ENCODE assay signal across 1 cellular context in the genomic region with DNA sequence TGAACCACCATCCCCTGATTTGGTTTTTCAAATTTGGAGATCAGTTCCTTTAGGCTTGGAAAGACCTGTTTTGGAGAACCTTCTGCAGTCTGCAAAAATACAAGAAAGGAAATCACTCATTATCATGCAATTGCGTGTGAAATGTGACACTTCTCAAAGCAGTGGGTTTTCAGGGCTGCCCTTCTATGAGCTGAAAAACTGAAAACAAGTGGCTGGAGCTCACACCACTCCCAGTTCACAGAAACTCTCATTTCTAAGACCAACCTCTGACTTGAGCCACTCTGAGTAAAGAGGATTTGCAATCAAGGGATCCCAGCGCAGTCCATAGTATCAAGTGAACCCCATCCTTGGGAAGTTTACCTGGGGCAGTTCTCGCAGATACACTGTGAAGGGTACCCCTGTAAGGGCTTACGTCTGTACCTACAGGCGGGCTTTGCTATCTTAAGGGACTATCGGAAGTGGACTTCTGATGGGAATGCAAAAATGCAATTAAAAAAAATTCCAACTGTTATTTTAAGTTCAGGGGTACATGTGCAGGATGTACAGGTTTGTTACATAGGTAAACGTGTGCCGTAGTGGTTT.
TF ChIP-seq lines count a peak whose summit lies in the region.

No MANE protein-coding gene starts in this region.

TF ChIP-seq in WTC11, 78 proteins besides CTCF, POLR2A, EP300 and RAD21 (continued from another document):
- no peak for TF ChIP-seq ATF2 (CRISPR knock-in tag; IDR thresholded peaks at IDR 0.05; ENCODE audit: borderline replicate concordance, low read depth)
- TF ChIP-seq MAX (CRISPR knock-in tag; IDR thresholded peaks at IDR 0.05), result no peak
- TF ChIP-seq KAT7 (CRISPR knock-in tag; IDR thresholded peaks at IDR 0.05; ENCODE audit: borderline replicate concordance), result no peak
- no peak for TF ChIP-seq ZNF416 (CRISPR knock-in tag; IDR thresholded peaks at IDR 0.05)
- TF ChIP-seq, protein P1, sequence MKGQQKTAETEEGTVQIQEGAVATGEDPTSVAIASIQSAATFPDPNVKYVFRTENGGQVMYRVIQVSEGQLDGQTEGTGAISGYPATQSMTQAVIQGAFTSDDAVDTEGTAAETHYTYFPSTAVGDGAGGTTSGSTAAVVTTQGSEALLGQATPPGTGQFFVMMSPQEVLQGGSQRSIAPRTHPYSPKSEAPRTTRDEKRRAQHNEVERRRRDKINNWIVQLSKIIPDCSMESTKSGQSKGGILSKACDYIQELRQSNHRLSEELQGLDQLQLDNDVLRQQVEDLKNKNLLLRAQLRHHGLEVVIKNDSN (CRISPR knock-in tag; IDR thresholded peaks at IDR 0.05), result no peak
- no peak for TF ChIP-seq USF2 (CRISPR knock-in tag; IDR thresholded peaks at IDR 0.05)
- no peak for TF ChIP-seq GABPB1 (CRISPR knock-in tag; IDR thresholded peaks at IDR 0.05)
- no peak for TF ChIP-seq NFYB (CRISPR knock-in tag; conservative IDR thresholded peaks at IDR 0.05; ENCODE audit: low read depth)
- no peak for TF ChIP-seq E2F1 (CRISPR knock-in tag; IDR thresholded peaks at IDR 0.05)
- no peak for TF ChIP-seq NFATC4 (CRISPR knock-in tag; IDR thresholded peaks at IDR 0.05)
- TF ChIP-seq IRF1 (CRISPR knock-in tag; IDR thresholded peaks at IDR 0.05), result no peak
TF ChIP-seq in WTC11: peak in this region for 0.
